In genomic region chr1:235402457-235403200, GRCh38 we compare ENCODE assay signal across 1 cellular context.
A peak's percentile ranks its signal among the peaks of the same experiment; 100 is the strongest.
TF ChIP-seq lines count a peak whose summit lies in the region.

No MANE protein-coding gene starts in this region.

TF ChIP-seq in HepG2, 621 proteins besides CTCF, POLR2A, EP300 and RAD21 (continued from another document):
- TF ChIP-seq NR2F1 (CRISPR knock-in tag; IDR thresholded peaks at IDR 0.05) (peak in 1 of 2 experiments; percentile 50; a peak in 1 of 4 replicates), ZNF274 (CRISPR knock-in tag; IDR thresholded peaks at IDR 0.05) (no peak), ZBTB33 (CRISPR knock-in tag; IDR thresholded peaks at IDR 0.05) (peak; percentile 78), CREM (IDR thresholded peaks at IDR 0.05) (peak; percentile 22; the same call in 1 of the 2 replicates), CREM (CRISPR knock-in tag; IDR thresholded peaks at IDR 0.05) (no peak), ZNF501 (CRISPR knock-in tag; IDR thresholded peaks at IDR 0.05) (peak; percentile 8; the same call in 1 of the 2 replicates), SOX13 (IDR thresholded peaks at IDR 0.05) (no peak), SOX13 (CRISPR knock-in tag; conservative IDR thresholded peaks at IDR 0.05 in 1 of 2, IDR thresholded peaks at IDR 0.05 in 1 of 2) (peak in 1 of 2 experiments; percentile 75; a peak in 2 of 4 replicates), FOSL2 (CRISPR knock-in tag; IDR thresholded peaks at IDR 0.05) (peak; percentile 95), TEAD3 (CRISPR knock-in tag; optimal IDR thresholded peaks at IDR 0.05; ENCODE audit: borderline replicate concordance) (peak; percentile 85), ZC3H13 (CRISPR knock-in tag; IDR thresholded peaks at IDR 0.05) (no peak), IKZF5 (CRISPR knock-in tag; IDR thresholded peaks at IDR 0.05) (peak; percentile 70), FOSL1 (CRISPR knock-in tag; IDR thresholded peaks at IDR 0.05; ENCODE audit: borderline replicate concordance) (peak; percentile 42; the same call in 1 of the 2 replicates), RXRB (CRISPR knock-in tag; IDR thresholded peaks at IDR 0.05; ENCODE audit: borderline replicate concordance) (no peak), ZNF281 (CRISPR knock-in tag; IDR thresholded peaks at IDR 0.05; ENCODE audit: borderline replicate concordance) (no peak), FOXP4 (CRISPR knock-in tag; IDR thresholded peaks at IDR 0.05) (peak; percentile 84)
